In the genomic region with DNA sequence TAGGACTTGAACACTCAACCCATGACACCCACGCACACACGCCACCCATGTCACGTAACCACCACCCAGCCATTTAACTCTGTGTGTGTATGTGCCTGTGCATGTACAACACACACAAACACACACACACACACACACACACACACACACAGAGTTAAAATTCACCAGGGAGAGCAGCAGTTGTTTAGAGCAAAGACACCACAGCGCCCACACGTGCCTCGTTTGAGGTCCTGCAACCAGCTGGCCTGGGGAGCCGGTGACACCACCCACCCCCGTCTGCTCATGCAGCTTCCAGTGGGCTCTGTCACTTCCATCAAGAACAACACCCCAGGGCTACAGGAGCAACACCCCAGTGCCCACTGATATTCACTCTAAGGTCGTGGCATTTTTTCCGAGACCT, we compare ENCODE assay signal across 15 cellular contexts.
A peak's percentile ranks its signal among the peaks of the same experiment; 100 is the strongest.
DNase-seq lines count a peak whose midpoint lies in the region; ATAC-seq, FAIRE-seq and TF ChIP-seq lines count a peak whose summit lies in the region.
"Had no signal": no experiment of that assay in that cellular context is flagged by ENCODE, and none has a peak within 500 bp of the region (broad histone marks: within the 10 kb centered on the region; RNA-seq: fewer than 3 reads in every experiment).

No MANE protein-coding gene starts in this region.

- no peaks in the 10 kb centered on the region for H3K9me3 Mint-ChIP-seq in MCF 10A (ENCODE audit: unreplicated experiment)

- H3K4me1 ChIP-seq in A549 (no peaks in the 10 kb centered on the region), foreskin keratinocyte (no peaks in the 10 kb centered on the region), body of pancreas (no peaks in the 10 kb centered on the region)
- H3K4me1 ChIP-seq: BLaER1, suprapubic skin had no signal

- H3K36me3 Mint-ChIP-seq in MCF 10A (ENCODE audit: insufficient read depth, unreplicated experiment), result no peaks in the 10 kb centered on the region
- H3K36me3 Mint-ChIP-seq: naive thymus-derived CD8-positive, alpha-beta T cell had no signal

- H3K4me1 Mint-ChIP-seq in MCF 10A (ENCODE audit: insufficient read depth, unreplicated experiment), result no peaks in the 10 kb centered on the region
- H3K4me1 Mint-ChIP-seq: activated CD4-positive, alpha-beta memory T cell treated with anti-CD3 and anti-CD28 coated beads, Interleukin-2, amount 10 ng/mL, durations not matched to agents 7 days and 5 days; naive thymus-derived CD8-positive, alpha-beta T cell had no signal

- peak in 1 of 2 experiments; percentile 36 for DNase-seq in A549 (ENCODE audit: low read depth in 1 of 2, low spot score in 1 of 2)
- DNase-seq in Daoy (ENCODE audit: low read depth), result peak; percentile 51
- peak; percentile 71 for DNase-seq in NCI-H82 (lab: John Stamatoyannopoulos, UW)
- no peak for DNase-seq in foreskin keratinocyte
- no peak for DNase-seq in MCF 10A (ENCODE audit: unreplicated experiment)
- DNase-seq in body of pancreas, result no peak
- DNase-seq in activated naive CD4-positive, alpha-beta T cell treated with Interleukin-2 at 50 U/mL for 16 hours, result no peak
- no peak for DNase-seq in activated naive CD4-positive, alpha-beta T cell treated with anti-CD3 and anti-CD28 coated beads, Interleukin-2, amount 50 U/mL, for 16 hours
- DNase-seq: activated CD4-positive, alpha-beta memory T cell treated with anti-CD3 and anti-CD28 coated beads, Interleukin-2, amount 10 ng/mL, durations not matched to agents 7 days and 5 days; amniotic stem cell; EL; naive thymus-derived CD8-positive, alpha-beta T cell had no signal

- H3K9me3 ChIP-seq in A549 (peaks cover 14% of the 10 kb centered on the region; the same call in 2 of the 3 replicates), body of pancreas (peaks cover 0 to 4% (median 0%) of the 10 kb centered on the region in 3 donors)
- H3K9me3 ChIP-seq: suprapubic skin had no signal

- no TSS peak for BruUV-seq in MCF 10A (replicated peaks; lab: Mats Ljungman, UMichigan)

- H3K4me2 ChIP-seq in A549, result no peak overlapping the region
- H3K4me2 ChIP-seq: BLaER1 had no signal

- H3K4me3 ChIP-seq in A549, result no peak overlapping the region
- no peak overlapping the region for H3K4me3 ChIP-seq in body of pancreas
- H3K4me3 ChIP-seq: BLaER1, coronary artery, suprapubic skin had no signal

- H3K27ac Mint-ChIP-seq in MCF 10A (ENCODE audit: low read depth, unreplicated experiment), result no peak overlapping the region
- H3K27ac Mint-ChIP-seq: activated CD4-positive, alpha-beta memory T cell treated with anti-CD3 and anti-CD28 coated beads, Interleukin-2, amount 10 ng/mL, durations not matched to agents 7 days and 5 days; naive thymus-derived CD8-positive, alpha-beta T cell had no signal

- peak; percentile 56; a peak in 4 of 6 replicates for ATAC-seq in A549
- no peak for ATAC-seq in foreskin keratinocyte
- no peak for ATAC-seq in body of pancreas
- ATAC-seq: naive thymus-derived CD8-positive, alpha-beta T cell had no signal

- intact Hi-C loops in MCF 10A (cut with micrococcal nuclease), result no loop called here
- intact Hi-C loops in body of pancreas (cut with DNase I), result no loop called here

- H3K27me3 Mint-ChIP-seq in MCF 10A (ENCODE audit: insufficient read depth, unreplicated experiment), result peaks cover 9% of the 10 kb centered on the region
- H3K27me3 Mint-ChIP-seq: activated CD4-positive, alpha-beta memory T cell treated with anti-CD3 and anti-CD28 coated beads, Interleukin-2, amount 10 ng/mL, durations not matched to agents 7 days and 5 days had no signal

- WGBS in A549 (ENCODE audit: missing lambda C conversion rate), result 53% methylated on average over 10 of the region's 10 CpGs
- 42 to 67% methylated on average over 7 to 10 of the region's 10 CpGs for WGBS in body of pancreas, 2 donors

- POLR2A ChIA-PET in A549 (lab: Yijun Ruan, JAX), result no interaction called here
- POLR2A ChIA-PET in MCF 10A (lab: Yijun Ruan, JAX), result no interaction called here

- no peaks in the 10 kb centered on the region for H3K27me3 ChIP-seq in foreskin keratinocyte
- H3K27me3 ChIP-seq in body of pancreas, result no peaks in the 10 kb centered on the region
- H3K27me3 ChIP-seq: BLaER1, suprapubic skin had no signal

- no peak overlapping the region for H3K27ac ChIP-seq in A549
- H3K27ac ChIP-seq in foreskin keratinocyte, result no peak overlapping the region
- no peak overlapping the region for H3K27ac ChIP-seq in body of pancreas
- H3K27ac ChIP-seq: BLaER1, coronary artery, suprapubic skin had no signal

- TF ChIP-seq EP300 in A549 (IDR thresholded peaks at IDR 0.05), result no peak

- CTCF ChIA-PET in A549 (lab: Yijun Ruan, JAX) (interaction anchor here (0.9 to 1.4 kb wide), 4 partner anchors 9 to 189 kb away, joined by 3 read pairs; no protein-coding TSS in a partner anchor), MCF 10A (lab: Yijun Ruan, JAX) (no interaction called here)

- no peak for TF ChIP-seq CTCF in A549 (IDR thresholded peaks at IDR 0.05)
- TF ChIP-seq CTCF in foreskin keratinocyte (conservative IDR thresholded peaks at IDR 0.05), result peak; percentile 15
- TF ChIP-seq CTCF in MCF 10A (IDR thresholded peaks at IDR 0.05; ENCODE audit: unreplicated experiment), result no peak
- peak in 1 of 7 experiments; percentile 3 for TF ChIP-seq CTCF in body of pancreas (IDR thresholded peaks at IDR 0.05)

- FAIRE-seq in A549 (lab: Jason Lieb, UNC), result no peak

- H3K36me3 ChIP-seq in body of pancreas (replicated peaks in 1 of 2; ENCODE audit: insufficient read depth in 1 of 2, low read depth in 2 of 2), result no peaks in the 10 kb centered on the region
- H3K36me3 ChIP-seq: BLaER1, suprapubic skin had no signal

- TF ChIP-seq POLR2A in A549 (IDR thresholded peaks at IDR 0.05; ENCODE audit: low read length), result no peak
- TF ChIP-seq POLR2A in body of pancreas (IDR thresholded peaks at IDR 0.05), result no peak

- H3K4me3 Mint-ChIP-seq in MCF 10A (ENCODE audit: unreplicated experiment), result no peak overlapping the region
- H3K4me3 Mint-ChIP-seq: activated CD4-positive, alpha-beta memory T cell treated with anti-CD3 and anti-CD28 coated beads, Interleukin-2, amount 10 ng/mL, durations not matched to agents 7 days and 5 days; naive thymus-derived CD8-positive, alpha-beta T cell had no signal

- TF ChIP-seq RAD21 in A549 (conservative IDR thresholded peaks at IDR 0.05 in 1 of 2, IDR thresholded peaks at IDR 0.05 in 1 of 2), result no peak

TF ChIP-seq in A549, 52 proteins besides CTCF, POLR2A, EP300 and RAD21:
- TF ChIP-seq JUNB (IDR thresholded peaks at IDR 0.05) (no peak), ZNF302 (CRISPR knock-in tag; IDR thresholded peaks at IDR 0.05) (no peak)

Comparison
In these comparisons a context has a peak if more than half of its experiments do, and no peak if none do; other contexts are left out.
1. ATAC-seq: peak in A549 (2 of 2); none in foreskin keratinocyte (single experiment) and body of pancreas (single experiment).
2. DNase-seq: peak in Daoy (single experiment) and NCI-H82 (single experiment); none in foreskin keratinocyte (0 of 2), MCF 10A (single experiment), body of pancreas (0 of 4), activated naive CD4-positive, alpha-beta T cell treated with Interleukin-2 at 50 U/mL for 16 hours (single experiment) and activated naive CD4-positive, alpha-beta T cell treated with anti-CD3 and anti-CD28 coated beads, Interleukin-2, amount 50 U/mL, for 16 hours (single experiment).